In genomic region chr10:91864099-91864498, GRCh38 we compare ENCODE assay signal across 13 cellular contexts.
"Had no signal": no experiment of that assay in that cellular context is flagged by ENCODE, and none has a peak within 500 bp of the region (broad histone marks: within the 10 kb centered on the region; RNA-seq: fewer than 3 reads in every experiment).

No MANE protein-coding gene starts in this region.

- H3K27ac ChIP-seq: dorsolateral prefrontal cortex, left lung, tibial artery, uterus had no signal

- H3K9me3 ChIP-seq: left lung, tibial artery, uterus had no signal

- ATAC-seq: left lung; naive thymus-derived CD8-positive, alpha-beta T cell had no signal

- H3K9me3 Mint-ChIP-seq: activated CD4-positive, alpha-beta T cell treated with anti-CD3 and anti-CD28 coated beads, Interleukin-2, amount 10 ng/mL, durations not matched to agents 7 days and 5 days; activated T-helper 1 cell treated with anti-CD3 and anti-CD28 coated beads, Interleukin-12 subunit alpha, Interleukin-12 subunit beta, Interleukin-2, Interleukin-4 antibody, amounts not matched to agents 30 ng/mL and 10 ng/mL and 1 ng/mL, durations not matched to agents 14 hours and 24 hours and 36 hours; naive thymus-derived CD8-positive, alpha-beta T cell had no signal

- H3K27me3 Mint-ChIP-seq: activated CD4-positive, alpha-beta T cell treated with anti-CD3 and anti-CD28 coated beads, Interleukin-2, amount 10 ng/mL, durations not matched to agents 7 days and 5 days; naive thymus-derived CD8-positive, alpha-beta T cell had no signal

- H3K36me3 ChIP-seq: uterus had no signal

- H3K4me3 ChIP-seq: dorsolateral prefrontal cortex, left lung, tibial artery, uterus had no signal

- H3K4me1 Mint-ChIP-seq: activated CD4-positive, alpha-beta T cell treated with anti-CD3 and anti-CD28 coated beads, Interleukin-2, amount 10 ng/mL, durations not matched to agents 7 days and 5 days; naive thymus-derived CD8-positive, alpha-beta T cell had no signal

- H3K4me1 ChIP-seq: left lung, tibial artery, uterus had no signal

- H3K27me3 ChIP-seq: dorsolateral prefrontal cortex, left lung, tibial artery, uterus had no signal

- H3K4me3 Mint-ChIP-seq: activated CD4-positive, alpha-beta T cell treated with anti-CD3 and anti-CD28 coated beads, Interleukin-2, amount 10 ng/mL, durations not matched to agents 7 days and 5 days; activated T-helper 1 cell treated with anti-CD3 and anti-CD28 coated beads, Interleukin-12 subunit alpha, Interleukin-12 subunit beta, Interleukin-2, Interleukin-4 antibody, amounts not matched to agents 30 ng/mL and 10 ng/mL and 1 ng/mL, durations not matched to agents 14 hours and 24 hours and 36 hours; naive thymus-derived CD8-positive, alpha-beta T cell had no signal

- H3K27ac Mint-ChIP-seq: activated CD4-positive, alpha-beta T cell treated with anti-CD3 and anti-CD28 coated beads, Interleukin-2, amount 10 ng/mL, durations not matched to agents 7 days and 5 days; activated T-helper 1 cell treated with anti-CD3 and anti-CD28 coated beads, Interleukin-12 subunit alpha, Interleukin-12 subunit beta, Interleukin-2, Interleukin-4 antibody, amounts not matched to agents 30 ng/mL and 10 ng/mL and 1 ng/mL, durations not matched to agents 14 hours and 24 hours and 36 hours; naive thymus-derived CD8-positive, alpha-beta T cell had no signal

- DNase-seq: activated CD4-positive, alpha-beta T cell treated with anti-CD3 and anti-CD28 coated beads, Interleukin-2, amount 10 ng/mL, durations not matched to agents 7 days and 5 days; anterior cingulate cortex; erythroblast; islet precursor cell; left lung; mammary epithelial cell; naive thymus-derived CD8-positive, alpha-beta T cell; stimulated activated CD4-positive, alpha-beta T cell treated with anti-CD3 and anti-CD28 coated beads, Interleukin-4, amount 100 ng/mL, for 24 hours; stimulated activated naive CD4-positive, alpha-beta T cell; tibial artery; uterus had no signal
